1 cellular context compared by ENCODE assay signal in the genomic region with DNA sequence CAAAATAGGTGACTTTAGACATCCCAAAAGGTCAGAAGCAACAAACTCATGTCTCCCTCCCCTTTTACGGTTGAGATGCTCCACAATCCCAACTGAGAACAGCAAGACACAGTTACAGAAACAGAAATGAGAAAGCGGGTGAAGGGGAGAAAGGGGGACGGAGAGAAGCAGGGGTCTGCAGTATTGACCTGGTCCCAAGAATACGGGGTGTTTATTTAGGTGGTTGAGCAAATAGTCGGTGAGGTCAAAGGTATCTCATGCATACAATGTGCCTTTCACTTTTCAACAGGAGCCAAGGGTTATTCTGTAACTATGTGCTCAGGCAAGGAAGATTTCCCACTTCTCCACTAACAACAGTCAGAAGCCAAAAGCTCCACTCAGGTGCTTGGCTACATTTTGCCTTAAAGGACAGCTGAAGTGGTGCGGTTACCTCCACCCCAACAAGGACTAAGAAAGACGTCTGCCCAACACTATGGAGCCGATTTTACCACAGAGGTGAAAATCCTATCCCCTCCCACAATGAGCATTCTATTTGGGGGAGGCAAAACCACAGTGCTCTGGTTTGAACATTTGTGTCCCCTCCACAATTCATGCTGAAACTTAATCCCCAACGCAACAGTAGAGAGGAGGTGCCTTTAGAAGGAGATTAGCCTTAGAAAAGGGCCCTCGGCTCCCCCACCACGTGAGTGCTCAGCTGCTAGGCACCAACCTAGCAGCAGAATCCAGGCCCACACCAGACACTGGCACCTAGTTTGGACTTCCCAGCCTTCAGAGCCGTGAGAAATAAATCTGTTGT.
TF ChIP-seq lines count a peak whose summit lies in the region.

No MANE protein-coding gene starts in this region.

TF ChIP-seq in HepG2, 621 proteins besides CTCF, POLR2A, EP300 and RAD21 (continued from another document and continues in another):
- TF ChIP-seq PRDM15 (CRISPR knock-in tag; IDR thresholded peaks at IDR 0.05) = no peak
- no peak for TF ChIP-seq ZNF225 (CRISPR knock-in tag; IDR thresholded peaks at IDR 0.05)
- peak; percentile 76 for TF ChIP-seq TEAD3 (CRISPR knock-in tag; optimal IDR thresholded peaks at IDR 0.05; ENCODE audit: borderline replicate concordance)
- no peak for TF ChIP-seq HIC2 (CRISPR knock-in tag; IDR thresholded peaks at IDR 0.05; ENCODE audit: low read depth)
- TF ChIP-seq ZBTB49 (CRISPR knock-in tag; IDR thresholded peaks at IDR 0.05; ENCODE audit: borderline replicate concordance) = no peak
- no peak for TF ChIP-seq ZNF674 (CRISPR knock-in tag; IDR thresholded peaks at IDR 0.05; ENCODE audit: low read depth)
- TF ChIP-seq MBD4 (IDR thresholded peaks at IDR 0.05; ENCODE audit: borderline replicate concordance, low read length) = 0 out of 2 replicates have a peak, but pooled peaks have one; percentile 25
- TF ChIP-seq TBX3 (IDR thresholded peaks at IDR 0.05; ENCODE audit: borderline replicate concordance) = peak; percentile 27; the same call in 1 of the 2 replicates
- TF ChIP-seq MEIS2 (CRISPR knock-in tag; IDR thresholded peaks at IDR 0.05) = no peak
- no peak; the same call in 1 of the 2 replicates for TF ChIP-seq PITX1 (CRISPR knock-in tag; IDR thresholded peaks at IDR 0.05)
- TF ChIP-seq ZNF512 (CRISPR knock-in tag; IDR thresholded peaks at IDR 0.05) = no peak
- peak; percentile 89 for TF ChIP-seq PPARG (CRISPR knock-in tag; conservative IDR thresholded peaks at IDR 0.05)
- no peak for TF ChIP-seq HOXA5 (CRISPR knock-in tag; IDR thresholded peaks at IDR 0.05)
- no peak for TF ChIP-seq MAZ (IDR thresholded peaks at IDR 0.05; ENCODE audit: borderline replicate concordance, low read depth, low read length)
- TF ChIP-seq MAZ (CRISPR knock-in tag; IDR thresholded peaks at IDR 0.05; ENCODE audit: low read depth) = no peak
- TF ChIP-seq ONECUT2 (CRISPR knock-in tag; IDR thresholded peaks at IDR 0.05) = peak; percentile 91
- peak; percentile 86 for TF ChIP-seq RARA (CRISPR knock-in tag; IDR thresholded peaks at IDR 0.05)
- no peak for TF ChIP-seq FIP1L1 (IDR thresholded peaks at IDR 0.05; ENCODE audit: borderline replicate concordance, insufficient read depth, low read depth, low read length)
- no peak for TF ChIP-seq ATF3 (CRISPR knock-in tag; IDR thresholded peaks at IDR 0.05)
- no peak for TF ChIP-seq ZNF333 (CRISPR knock-in tag; IDR thresholded peaks at IDR 0.05; ENCODE audit: borderline replicate concordance)
- no peak; the same call in 1 of the 2 replicates for TF ChIP-seq ZMAT3 (CRISPR knock-in tag; conservative IDR thresholded peaks at IDR 0.05)
- TF ChIP-seq NFYB (CRISPR knock-in tag; IDR thresholded peaks at IDR 0.05) = no peak
- peak; percentile 78; the same call in 1 of the 2 replicates for TF ChIP-seq ERF (CRISPR knock-in tag; IDR thresholded peaks at IDR 0.05)
- no peak; the same call in 1 of the 2 replicates for TF ChIP-seq ZNF460 (CRISPR knock-in tag; IDR thresholded peaks at IDR 0.05; ENCODE audit: borderline replicate concordance)
- TF ChIP-seq ZNF552 (CRISPR knock-in tag; IDR thresholded peaks at IDR 0.05; ENCODE audit: borderline replicate concordance) = no peak
- TF ChIP-seq, protein P1, sequence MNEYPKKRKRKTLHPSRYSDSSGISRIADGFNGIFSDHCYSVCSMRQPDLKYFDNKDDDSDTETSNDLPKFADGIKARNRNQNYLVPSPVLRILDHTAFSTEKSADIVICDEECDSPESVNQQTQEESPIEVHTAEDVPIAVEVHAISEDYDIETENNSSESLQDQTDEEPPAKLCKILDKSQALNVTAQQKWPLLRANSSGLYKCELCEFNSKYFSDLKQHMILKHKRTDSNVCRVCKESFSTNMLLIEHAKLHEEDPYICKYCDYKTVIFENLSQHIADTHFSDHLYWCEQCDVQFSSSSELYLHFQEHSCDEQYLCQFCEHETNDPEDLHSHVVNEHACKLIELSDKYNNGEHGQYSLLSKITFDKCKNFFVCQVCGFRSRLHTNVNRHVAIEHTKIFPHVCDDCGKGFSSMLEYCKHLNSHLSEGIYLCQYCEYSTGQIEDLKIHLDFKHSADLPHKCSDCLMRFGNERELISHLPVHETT (CRISPR knock-in tag; conservative IDR thresholded peaks at IDR 0.05) = no peak
- no peak for TF ChIP-seq MXD4 (CRISPR knock-in tag; IDR thresholded peaks at IDR 0.05)
- 0 out of 2 replicates have a peak, but pooled peaks have one; percentile 56 for TF ChIP-seq ZNF572 (CRISPR knock-in tag; IDR thresholded peaks at IDR 0.05)
- TF ChIP-seq ZNF816 (CRISPR knock-in tag; IDR thresholded peaks at IDR 0.05; ENCODE audit: borderline replicate concordance) = no peak
- TF ChIP-seq ZNF468 (CRISPR knock-in tag; IDR thresholded peaks at IDR 0.05) = 0 out of 2 replicates have a peak, but pooled peaks have one; percentile 39
- no peak for TF ChIP-seq ZFP62 (CRISPR knock-in tag; IDR thresholded peaks at IDR 0.05)
- TF ChIP-seq TP53 (CRISPR knock-in tag; conservative IDR thresholded peaks at IDR 0.05) = no peak
- no peak for TF ChIP-seq CBX2 (IDR thresholded peaks at IDR 0.05; ENCODE audit: low read depth, low read length)
- no peak for TF ChIP-seq CBX2 (CRISPR knock-in tag; IDR thresholded peaks at IDR 0.05; ENCODE audit: low read depth)
- TF ChIP-seq ZNF562 (CRISPR knock-in tag; IDR thresholded peaks at IDR 0.05; ENCODE audit: borderline replicate concordance) = no peak
- no peak; the same call in none of the 2 replicates for TF ChIP-seq MIXL1 (CRISPR knock-in tag; IDR thresholded peaks at IDR 0.05)
- TF ChIP-seq ZNF24 (IDR thresholded peaks at IDR 0.05) = no peak
- TF ChIP-seq FOSL2 (CRISPR knock-in tag; IDR thresholded peaks at IDR 0.05) = peak; percentile 52
- no peak; the same call in 1 of the 2 replicates for TF ChIP-seq KDM3A (CRISPR knock-in tag; IDR thresholded peaks at IDR 0.05; ENCODE audit: low read depth)
- TF ChIP-seq KLF15 (CRISPR knock-in tag; IDR thresholded peaks at IDR 0.05; ENCODE audit: borderline replicate concordance) = no peak
- TF ChIP-seq ZNF564 (CRISPR knock-in tag; IDR thresholded peaks at IDR 0.05) = peak; percentile 95
- TF ChIP-seq JARID2 (CRISPR knock-in tag; IDR thresholded peaks at IDR 0.05; ENCODE audit: insufficient replicate concordance) = no peak
- TF ChIP-seq GZF1 (CRISPR knock-in tag; IDR thresholded peaks at IDR 0.05) = no peak
- no peak for TF ChIP-seq ZNF326 (CRISPR knock-in tag; IDR thresholded peaks at IDR 0.05; ENCODE audit: borderline replicate concordance)
- TF ChIP-seq NCOA2 (CRISPR knock-in tag; IDR thresholded peaks at IDR 0.05) = peak; percentile 90
- 0 out of 2 replicates have a peak, but pooled peaks have one; percentile 18 for TF ChIP-seq ZNF441 (CRISPR knock-in tag; IDR thresholded peaks at IDR 0.05; ENCODE audit: borderline replicate concordance)
- TF ChIP-seq ZBTB38 (CRISPR knock-in tag; IDR thresholded peaks at IDR 0.05) = no peak
- no peak for TF ChIP-seq RAD51 (IDR thresholded peaks at IDR 0.05; ENCODE audit: borderline replicate concordance)
- no peak for TF ChIP-seq TCF12 (IDR thresholded peaks at IDR 0.05)
- no peak for TF ChIP-seq TCF12 (CRISPR knock-in tag; IDR thresholded peaks at IDR 0.05)
- no peak for TF ChIP-seq PRDM4 (CRISPR knock-in tag; IDR thresholded peaks at IDR 0.05; ENCODE audit: borderline replicate concordance)
